Comparison of ENCODE assay signal across 1 cellular context in genomic region chr7:5450549-5451327, GRCh38.
TF ChIP-seq lines count a peak whose summit lies in the region.

No MANE protein-coding gene starts in this region.

TF ChIP-seq in HepG2, 621 proteins besides CTCF, POLR2A, EP300 and RAD21 (continued from another document):
- TF ChIP-seq, protein P1, sequence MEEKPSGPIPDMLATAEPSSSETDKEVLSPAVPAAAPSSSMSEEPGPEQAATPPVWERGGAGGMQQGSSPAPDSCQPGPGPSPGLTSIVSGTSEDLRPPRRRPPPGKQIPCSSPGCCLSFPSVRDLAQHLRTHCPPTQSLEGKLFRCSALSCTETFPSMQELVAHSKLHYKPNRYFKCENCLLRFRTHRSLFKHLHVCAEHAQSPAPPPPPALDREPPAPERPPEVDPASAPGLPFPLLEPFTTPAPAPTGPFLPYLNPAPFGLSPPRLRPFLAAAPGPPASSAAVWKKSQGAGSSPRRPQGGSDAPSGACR (CRISPR knock-in tag; IDR thresholded peaks at IDR 0.05): no peak
- TF ChIP-seq, protein P2, sequence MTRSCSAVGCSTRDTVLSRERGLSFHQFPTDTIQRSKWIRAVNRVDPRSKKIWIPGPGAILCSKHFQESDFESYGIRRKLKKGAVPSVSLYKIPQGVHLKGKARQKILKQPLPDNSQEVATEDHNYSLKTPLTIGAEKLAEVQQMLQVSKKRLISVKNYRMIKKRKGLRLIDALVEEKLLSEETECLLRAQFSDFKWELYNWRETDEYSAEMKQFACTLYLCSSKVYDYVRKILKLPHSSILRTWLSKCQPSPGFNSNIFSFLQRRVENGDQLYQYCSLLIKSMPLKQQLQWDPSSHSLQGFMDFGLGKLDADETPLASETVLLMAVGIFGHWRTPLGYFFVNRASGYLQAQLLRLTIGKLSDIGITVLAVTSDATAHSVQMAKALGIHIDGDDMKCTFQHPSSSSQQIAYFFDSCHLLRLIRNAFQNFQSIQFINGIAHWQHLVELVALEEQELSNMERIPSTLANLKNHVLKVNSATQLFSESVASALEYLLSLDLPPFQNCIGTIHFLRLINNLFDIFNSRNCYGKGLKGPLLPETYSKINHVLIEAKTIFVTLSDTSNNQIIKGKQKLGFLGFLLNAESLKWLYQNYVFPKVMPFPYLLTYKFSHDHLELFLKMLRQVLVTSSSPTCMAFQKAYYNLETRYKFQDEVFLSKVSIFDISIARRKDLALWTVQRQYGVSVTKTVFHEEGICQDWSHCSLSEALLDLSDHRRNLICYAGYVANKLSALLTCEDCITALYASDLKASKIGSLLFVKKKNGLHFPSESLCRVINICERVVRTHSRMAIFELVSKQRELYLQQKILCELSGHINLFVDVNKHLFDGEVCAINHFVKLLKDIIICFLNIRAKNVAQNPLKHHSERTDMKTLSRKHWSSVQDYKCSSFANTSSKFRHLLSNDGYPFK (CRISPR knock-in tag; IDR thresholded peaks at IDR 0.05; ENCODE audit: borderline replicate concordance): no peak
- TF ChIP-seq RBM39 (IDR thresholded peaks at IDR 0.05; ENCODE audit: low read depth, low read length, poor library complexity, severe bottlenecking) (peak; percentile 8), ZFYVE20 (CRISPR knock-in tag; IDR thresholded peaks at IDR 0.05; ENCODE audit: borderline replicate concordance, low read depth) (no peak), ZNF607 (CRISPR knock-in tag; IDR thresholded peaks at IDR 0.05; ENCODE audit: borderline replicate concordance) (peak; percentile 47; the same call in 1 of the 2 replicates), ZNF740 (CRISPR knock-in tag; IDR thresholded peaks at IDR 0.05) (peak; percentile 75; the same call in 1 of the 2 replicates), SOX5 (CRISPR knock-in tag; IDR thresholded peaks at IDR 0.05; ENCODE audit: borderline replicate concordance) (no peak), U2AF2 (IDR thresholded peaks at IDR 0.05; ENCODE audit: low read depth, low read length) (0 out of 2 replicates have a peak, but pooled peaks have one; percentile 46), MTA1 (CRISPR knock-in tag; IDR thresholded peaks at IDR 0.05; ENCODE audit: borderline replicate concordance) (no peak), IRF2 (CRISPR knock-in tag; IDR thresholded peaks at IDR 0.05) (0 out of 2 replicates have a peak, but pooled peaks have one; percentile 19), ZNF251 (CRISPR knock-in tag; IDR thresholded peaks at IDR 0.05) (no peak), GABPB1 (CRISPR knock-in tag; IDR thresholded peaks at IDR 0.05) (peak; percentile 37; the same call in 1 of the 2 replicates), ZGPAT (CRISPR knock-in tag; IDR thresholded peaks at IDR 0.05) (peak; percentile 29; the same call in 1 of the 2 replicates), SALL1 (CRISPR knock-in tag; IDR thresholded peaks at IDR 0.05) (0 out of 2 replicates have a peak, but pooled peaks have one; percentile 15), CBX5 (CRISPR knock-in tag; IDR thresholded peaks at IDR 0.05; ENCODE audit: borderline replicate concordance) (peak; percentile 27; the same call in 1 of the 2 replicates), SRSF1 (optimal IDR thresholded peaks at IDR 0.05; ENCODE audit: low read depth, low read length) (peak; percentile 83), ZFAT (CRISPR knock-in tag; conservative IDR thresholded peaks at IDR 0.05) (no peak), ZBTB7A (CRISPR knock-in tag; IDR thresholded peaks at IDR 0.05) (peak; percentile 88)
